ENCODE assay signal across 8 cellular contexts in genomic region chr9:112012026-112012902, GRCh38.
DNase-seq lines count a peak whose midpoint lies in the region; ATAC-seq and TF ChIP-seq lines count a peak whose summit lies in the region.

No MANE protein-coding gene starts in this region.

- intact Hi-C loops in Caco-2 (cut with micrococcal nuclease; ENCODE audit: unreplicated experiment) = no loop called here
- intact Hi-C loops in naive thymus-derived CD4-positive, alpha-beta T cell (cut with micrococcal nuclease) = no loop called here

- no peaks in the 10 kb centered on the region for H3K9me3 ChIP-seq in Caco-2
- no peaks in the 10 kb centered on the region for H3K9me3 ChIP-seq in naive thymus-derived CD4-positive, alpha-beta T cell (ENCODE audit: control insufficient read depth in 2 of 3, low read length in 3 of 3)
- H3K9me3 ChIP-seq in CD8-positive, alpha-beta memory T cell (ENCODE audit: low read length) = no peaks in the 10 kb centered on the region

- no peaks in the 10 kb centered on the region for H3K36me3 Mint-ChIP-seq in Caco-2 (ENCODE audit: insufficient read depth, unreplicated experiment)
- peaks cover 0 to 3% (median 0%) of the 10 kb centered on the region in 5 donors for H3K36me3 Mint-ChIP-seq in naive thymus-derived CD4-positive, alpha-beta T cell
- H3K36me3 Mint-ChIP-seq in CD8-positive, alpha-beta memory T cell = no peaks in the 10 kb centered on the region

- DNase-seq in Caco-2 (peak; percentile 25 to 67), SIG-M5 (lab: John Stamatoyannopoulos, UW) (peak; percentile 91), epithelial cell of esophagus (ENCODE audit: low read depth) (peak; percentile 89), NK-92 (lab: John Stamatoyannopoulos, UW; ENCODE audit: unreplicated experiment) (no peak)
- DNase-seq in naive thymus-derived CD4-positive, alpha-beta T cell = no peak
- no peak for DNase-seq in CD8-positive, alpha-beta memory T cell

- H3K9me3 Mint-ChIP-seq in Caco-2 (ENCODE audit: unreplicated experiment) = no peaks in the 10 kb centered on the region
- no peaks in the 10 kb centered on the region for H3K9me3 Mint-ChIP-seq in naive thymus-derived CD4-positive, alpha-beta T cell
- H3K9me3 Mint-ChIP-seq in CD8-positive, alpha-beta memory T cell = no peaks in the 10 kb centered on the region

- ATAC-seq in HG03175 (IDR thresholded peaks at IDR 0.05; ENCODE audit: unreplicated experiment) = peak; percentile 76
- peak; percentile 56 for ATAC-seq in naive thymus-derived CD4-positive, alpha-beta T cell

- H3K27ac Mint-ChIP-seq in Caco-2 (ENCODE audit: unreplicated experiment) = peak overlapping the region; percentile 72
- H3K27ac Mint-ChIP-seq in naive thymus-derived CD4-positive, alpha-beta T cell = peak overlapping the region in 1 of 9 donors; percentile 43
- H3K27ac Mint-ChIP-seq in CD8-positive, alpha-beta memory T cell = no peak overlapping the region

- H3K36me3 ChIP-seq in Caco-2 (ENCODE audit: control insufficient read depth, insufficient read depth, low read length) = no peaks in the 10 kb centered on the region
- H3K36me3 ChIP-seq in naive thymus-derived CD4-positive, alpha-beta T cell (ENCODE audit: control insufficient read depth in 2 of 3, insufficient read depth in 3 of 3, low read length in 3 of 3) = no peaks in the 10 kb centered on the region
- H3K36me3 ChIP-seq in CD8-positive, alpha-beta memory T cell (ENCODE audit: insufficient read depth, low read length) = no peaks in the 10 kb centered on the region

- H3K4me3 ChIP-seq in Caco-2 (ENCODE audit: low read depth, low read length) (no peak overlapping the region), epithelial cell of esophagus (ENCODE audit: low read length) (no peak overlapping the region)
- no peak overlapping the region for H3K4me3 ChIP-seq in naive thymus-derived CD4-positive, alpha-beta T cell (ENCODE audit: low read length)
- H3K4me3 ChIP-seq in CD8-positive, alpha-beta memory T cell (ENCODE audit: low read length) = no peak overlapping the region

- peaks cover 24% of the 10 kb centered on the region for H3K4me1 ChIP-seq in Caco-2
- H3K4me1 ChIP-seq in naive thymus-derived CD4-positive, alpha-beta T cell (ENCODE audit: control insufficient read depth in 2 of 2, insufficient read depth in 2 of 2, low read length in 2 of 2) = no peaks in the 10 kb centered on the region
- H3K4me1 ChIP-seq in CD8-positive, alpha-beta memory T cell (ENCODE audit: insufficient read depth, low read length) = no peaks in the 10 kb centered on the region

- H3K4me1 Mint-ChIP-seq in Caco-2 (ENCODE audit: low read depth, unreplicated experiment) = peaks cover 22% of the 10 kb centered on the region
- H3K4me1 Mint-ChIP-seq in naive thymus-derived CD4-positive, alpha-beta T cell = peaks cover 8 to 25% (median 13%) of the 10 kb centered on the region in 7 donors
- H3K4me1 Mint-ChIP-seq in CD8-positive, alpha-beta memory T cell = peaks cover 0 to 11% (median 2%) of the 10 kb centered on the region in 3 donors

- peak; percentile 18 for TF ChIP-seq POLR2A in GM19193 (IDR thresholded peaks at IDR 0.05; ENCODE audit: extremely low read depth, insufficient read depth, insufficient read length)

- no peak for TF ChIP-seq CTCF in Caco-2 (IDR thresholded peaks at IDR 0.05; ENCODE audit: insufficient read depth in 1 of 2, low read depth in 1 of 2, low read length in 1 of 2, severe bottlenecking in 1 of 2, unreplicated experiment in 1 of 2)
- no peak for TF ChIP-seq CTCF in epithelial cell of esophagus (IDR thresholded peaks at IDR 0.05; ENCODE audit: insufficient read depth, low read depth, low read length, missing control alignments)

- BruUV-seq in Caco-2 (replicated peaks; lab: Mats Ljungman, UMichigan) = no TSS peak

- H3K4me3 Mint-ChIP-seq in Caco-2 (ENCODE audit: unreplicated experiment) = peak overlapping the region; percentile 12
- H3K4me3 Mint-ChIP-seq in naive thymus-derived CD4-positive, alpha-beta T cell = no peak overlapping the region
- H3K4me3 Mint-ChIP-seq in CD8-positive, alpha-beta memory T cell = no peak overlapping the region

- H3K27ac ChIP-seq in naive thymus-derived CD4-positive, alpha-beta T cell (ENCODE audit: low read depth, low read length) = no peak overlapping the region
- H3K27ac ChIP-seq in CD8-positive, alpha-beta memory T cell (ENCODE audit: low read depth, low read length) = no peak overlapping the region

- no peaks in the 10 kb centered on the region for H3K27me3 ChIP-seq in Caco-2 (replicated peaks; ENCODE audit: control insufficient read depth, insufficient read depth, low read length)
- H3K27me3 ChIP-seq in naive thymus-derived CD4-positive, alpha-beta T cell (ENCODE audit: control insufficient read depth in 2 of 2, insufficient read depth in 2 of 2, low read length in 2 of 2) = no peaks in the 10 kb centered on the region
- no peaks in the 10 kb centered on the region for H3K27me3 ChIP-seq in CD8-positive, alpha-beta memory T cell (ENCODE audit: insufficient read depth, low read length, poor library complexity, severe bottlenecking)

- CTCF ChIA-PET in Caco-2 (lab: Charles Lee) = no interaction called here
- CTCF ChIA-PET in naive thymus-derived CD4-positive, alpha-beta T cell (lab: Charles Lee) = interaction anchor here (0.5 to 0.6 kb wide), 2 partner anchors 285 to 512 kb away, joined by 4 to 5 read pairs; no protein-coding TSS in a partner anchor
- CTCF ChIA-PET in CD8-positive, alpha-beta memory T cell (lab: Charles Lee) = no interaction called here

- no peaks in the 10 kb centered on the region for H3K27me3 Mint-ChIP-seq in Caco-2 (ENCODE audit: insufficient read depth, unreplicated experiment)
- H3K27me3 Mint-ChIP-seq in naive thymus-derived CD4-positive, alpha-beta T cell = peaks cover 0 to 47% (median 0%) of the 10 kb centered on the region in 5 donors
- no peaks in the 10 kb centered on the region for H3K27me3 Mint-ChIP-seq in CD8-positive, alpha-beta memory T cell

- POLR2A ChIA-PET in Caco-2 (lab: Charles Lee) = interaction anchor here (1.1 kb wide), 1 partner anchor 530 kb away, joined by 3 read pairs; no protein-coding TSS in a partner anchor
- POLR2A ChIA-PET in naive thymus-derived CD4-positive, alpha-beta T cell (lab: Charles Lee) = interaction anchor here (0.9 to 1.6 kb wide), 2 partner anchors 10 to 22 kb away, joined by 3 to 8 read pairs; no protein-coding TSS in a partner anchor
- POLR2A ChIA-PET in CD8-positive, alpha-beta memory T cell (lab: Charles Lee) = no interaction called here

Comparison
In these comparisons a context has a peak if more than half of its experiments do, and no peak if none do; other contexts are left out.
1. DNase-seq: peak in Caco-2 (2 of 2), SIG-M5 (single experiment) and epithelial cell of esophagus (single experiment); none in naive thymus-derived CD4-positive, alpha-beta T cell (0 of 9), CD8-positive, alpha-beta memory T cell (0 of 5) and NK-92 (single experiment).